In the genomic region with DNA sequence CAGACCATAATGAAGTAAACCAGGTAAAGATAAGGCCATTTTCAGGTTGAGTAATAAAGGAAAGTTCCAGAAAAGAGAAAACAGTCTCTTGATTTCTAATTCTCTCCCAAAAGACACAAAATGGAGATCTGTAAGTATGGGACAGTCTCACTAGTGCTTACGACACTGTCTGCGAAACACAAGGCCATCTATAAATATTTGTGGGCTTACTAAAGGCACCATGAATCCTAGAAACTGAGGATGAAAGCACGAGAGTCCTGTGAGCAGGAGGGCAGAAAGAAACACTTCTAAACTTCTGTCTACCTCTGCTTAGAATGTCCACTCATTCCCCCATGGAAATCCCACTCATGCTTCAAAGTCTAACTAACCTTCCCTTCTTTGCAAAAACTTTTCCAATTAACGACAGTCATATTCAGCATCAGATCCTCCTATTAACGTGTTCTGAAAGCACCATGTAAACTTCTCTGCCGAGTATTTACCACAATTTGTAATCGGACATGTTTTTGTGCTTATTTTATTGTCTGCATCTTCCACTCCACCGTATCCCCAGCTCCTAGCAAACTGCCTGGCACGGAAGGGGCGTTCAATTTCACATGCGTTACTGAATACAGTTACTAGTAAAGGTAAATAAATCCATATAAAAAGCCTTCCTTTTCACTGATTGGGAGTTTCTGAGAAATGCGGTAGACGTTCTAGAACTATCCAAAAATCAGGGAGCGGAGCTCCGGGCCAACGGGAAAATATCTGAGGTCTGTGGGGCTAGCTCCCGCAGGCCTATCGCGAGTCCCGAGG, we compare ENCODE assay signal across 8 cellular contexts. TPM values are rescaled to one million over a fixed set of nuclear protein-coding genes. Genes with fewer than 3 reads are reported as not detected.
DNase-seq lines count a peak whose midpoint lies in the region; ATAC-seq, FAIRE-seq and TF ChIP-seq lines count a peak whose summit lies in the region.

No MANE protein-coding gene starts in this region.

- 34% methylated on average over 19 of the region's 20 CpGs for WGBS in mammary epithelial cell (ENCODE audit: low coverage, missing lambda C conversion rate)

- peaks cover 29% of the 10 kb centered on the region for H3K36me3 Mint-ChIP-seq in activated T-helper 17 cell treated with anti-CD3 and anti-CD28 coated beads, Interleukin-2, amount 50 U/mL, for 72 hours (ENCODE audit: low read depth)

- peak overlapping the region; percentile 85 for H2AFZ ChIP-seq in mammary epithelial cell (ENCODE audit: low read depth, low read length)

- no peaks in the 10 kb centered on the region for H4K20me1 ChIP-seq in mammary epithelial cell (ENCODE audit: insufficient read depth, low read length)

- no peak overlapping the region for H3K27ac Mint-ChIP-seq in activated T-helper 17 cell treated with anti-CD3 and anti-CD28 coated beads, Interleukin-2, amount 50 U/mL, for 72 hours

- dilution Hi-C loops in mammary epithelial cell (cut with HindIII; ENCODE audit: low sequenced_read_pairs), result no loop called here

- CTCF ChIA-PET in mammary epithelial cell (lab: Charles Lee; ENCODE audit: low non-redundant PET), result interaction anchor here (0.6 kb wide), 1 partner anchor 49 kb away, joined by 3 read pairs; no protein-coding TSS in a partner anchor

- TSS peak; percentile 64 for BruUV-seq in mammary epithelial cell (replicated peaks; lab: Mats Ljungman, UMichigan)

- no peak for FAIRE-seq in D721Med (lab: Jason Lieb, UNC)

- no peaks in the 10 kb centered on the region for H3K36me3 ChIP-seq in mammary epithelial cell (ENCODE audit: insufficient read depth, low read length)

- peak overlapping the region; percentile 79 for H3K4me2 ChIP-seq in mammary epithelial cell (ENCODE audit: insufficient read depth, low read depth, low read length)

- H3K4me3 Mint-ChIP-seq in activated T-helper 17 cell treated with anti-CD3 and anti-CD28 coated beads, Interleukin-2, amount 50 U/mL, for 72 hours, result no peak overlapping the region

- no peaks in the 10 kb centered on the region for H3K9me3 Mint-ChIP-seq in activated T-helper 17 cell treated with anti-CD3 and anti-CD28 coated beads, Interleukin-2, amount 50 U/mL, for 72 hours

- H3K27me3 ChIP-seq in mammary epithelial cell (ENCODE audit: insufficient read depth, low read length), result no peaks in the 10 kb centered on the region
- no peaks in the 10 kb centered on the region for H3K27me3 ChIP-seq in mononuclear cell (ENCODE audit: insufficient read depth, low read length)

- H3K4me1 ChIP-seq in mammary epithelial cell (ENCODE audit: insufficient read depth, low read length) (no peaks in the 10 kb centered on the region), mononuclear cell (ENCODE audit: insufficient read depth, low read length) (peaks cover 9% of the 10 kb centered on the region)

- peak overlapping the region; percentile 97 for H3K9ac ChIP-seq in mammary epithelial cell (ENCODE audit: insufficient read depth, low read length)

- intact Hi-C loops in mammary epithelial cell (cut with micrococcal nuclease), result no loop called here

- no peak for TF ChIP-seq CTCF in mammary epithelial cell (conservative IDR thresholded peaks at IDR 0.05 in 1 of 2, IDR thresholded peaks at IDR 0.05 in 1 of 2; ENCODE audit: extremely low read depth in 1 of 2, insufficient read depth in 1 of 2, low read depth in 1 of 2, low read length in 2 of 2)
- no peak for TF ChIP-seq CTCF in D721Med (IDR thresholded peaks at IDR 0.05; ENCODE audit: insufficient read depth, missing control alignments)

- in situ Hi-C loops in mammary epithelial cell (cut with MboI; ENCODE audit: low sequenced_read_pairs in 2 of 2), result no loop called here

- H3K4me3 ChIP-seq in mammary epithelial cell (replicated peaks in 1 of 3; ENCODE audit: insufficient read depth in 1 of 3, low read depth in 2 of 3, low read length in 3 of 3) (peak overlapping the region; percentile 46 to 80 (median 59)), mononuclear cell (ENCODE audit: low read length) (peak overlapping the region; percentile 66)

- ATAC-seq in GM18502 (IDR thresholded peaks at IDR 0.05; ENCODE audit: poor library complexity, unreplicated experiment) (peak; percentile 9), HG03460 (IDR thresholded peaks at IDR 0.05; ENCODE audit: unreplicated experiment) (peak; percentile 1), GM19467 (IDR thresholded peaks at IDR 0.05; ENCODE audit: unreplicated experiment) (no peak)
- no peak for ATAC-seq in activated T-helper 17 cell treated with anti-CD3 and anti-CD28 coated beads, Interleukin-2, amount 50 U/mL, for 72 hours (replicated peaks)

- H3K79me2 ChIP-seq in mammary epithelial cell (ENCODE audit: insufficient read depth, low read length), result peaks cover 40% of the 10 kb centered on the region

- DNase-seq in mammary epithelial cell, result peak; percentile 32
- no peak for DNase-seq in activated effector memory CD4-positive, alpha-beta T cell treated with Interleukin-2 at 50 U/mL for 16 hours
- no peak for DNase-seq in D721Med (ENCODE audit: insufficient read length, low spot score)

- no peaks in the 10 kb centered on the region for H3K27me3 Mint-ChIP-seq in activated T-helper 17 cell treated with anti-CD3 and anti-CD28 coated beads, Interleukin-2, amount 50 U/mL, for 72 hours

- peak overlapping the region; percentile 87 for H3K27ac ChIP-seq in mammary epithelial cell (ENCODE audit: insufficient read depth, low read depth, low read length)

- H3K4me1 Mint-ChIP-seq in activated T-helper 17 cell treated with anti-CD3 and anti-CD28 coated beads, Interleukin-2, amount 50 U/mL, for 72 hours, result no peaks in the 10 kb centered on the region

- no peaks in the 10 kb centered on the region for H3K9me3 ChIP-seq in mammary epithelial cell (replicated peaks; ENCODE audit: insufficient read depth, low read length)
- H3K9me3 ChIP-seq in mononuclear cell (ENCODE audit: low read depth, low read length), result no peaks in the 10 kb centered on the region

RNA-seq across cellular contexts. Expression of gene PSMD10, which starts 0.7 kb away (rescaled TPM):
- total RNA-seq in mammary epithelial cell, result 10 to 100 TPM; 44.3 to 69.0 TPM
- 64.5 TPM for polyA plus RNA-seq in mammary epithelial cell
- polyA minus RNA-seq in mammary epithelial cell, result 13.8 TPM
- 31.7 TPM for total RNA-seq in mononuclear cell
- 10 to 100 TPM; 39.3 to 43.4 TPM for total RNA-seq in activated T-helper 17 cell treated with anti-CD3 and anti-CD28 coated beads, Interleukin-2, amount 50 U/mL, for 72 hours

RNA-seq across cellular contexts. Expression of gene ATG4A, which starts 0.9 kb away (rescaled TPM):
- total RNA-seq in mammary epithelial cell, result 10 to 100 TPM; 10.1 to 19.0 TPM
- polyA plus RNA-seq in mammary epithelial cell, result 10.6 TPM
- 8.3 TPM for polyA minus RNA-seq in mammary epithelial cell
- 4.7 TPM for total RNA-seq in mononuclear cell
- total RNA-seq in activated T-helper 17 cell treated with anti-CD3 and anti-CD28 coated beads, Interleukin-2, amount 50 U/mL, for 72 hours, result 10 to 100 TPM in 1 of 2 donors, 1 to 10 TPM in 1; 9.0 to 11.8 TPM

RNA-seq across cellular contexts. Expression of gene VSIG1, which starts 45.8 kb away (rescaled TPM):
- total RNA-seq in mammary epithelial cell (1 to 10 TPM in 1 of 2 donors, under 1 TPM in 1; 0.83 to 3.5 TPM), mononuclear cell (6.3 TPM)
- 1.6 TPM for polyA plus RNA-seq in mammary epithelial cell
- polyA minus RNA-seq in mammary epithelial cell, result 0.62 TPM
- 1 to 10 TPM in 1 of 2 donors, under 1 TPM in 1; 0.71 to 1.4 TPM for total RNA-seq in activated T-helper 17 cell treated with anti-CD3 and anti-CD28 coated beads, Interleukin-2, amount 50 U/mL, for 72 hours

Comparison
In these comparisons a context has a peak if more than half of its experiments do, and no peak if none do; other contexts are left out.
1. ATAC-seq: peak in GM18502 (single experiment) and HG03460 (single experiment); none in activated T-helper 17 cell treated with anti-CD3 and anti-CD28 coated beads, Interleukin-2, amount 50 U/mL, for 72 hours (single experiment) and GM19467 (single experiment).